13 cellular contexts compared by ENCODE assay signal in the genomic region with DNA sequence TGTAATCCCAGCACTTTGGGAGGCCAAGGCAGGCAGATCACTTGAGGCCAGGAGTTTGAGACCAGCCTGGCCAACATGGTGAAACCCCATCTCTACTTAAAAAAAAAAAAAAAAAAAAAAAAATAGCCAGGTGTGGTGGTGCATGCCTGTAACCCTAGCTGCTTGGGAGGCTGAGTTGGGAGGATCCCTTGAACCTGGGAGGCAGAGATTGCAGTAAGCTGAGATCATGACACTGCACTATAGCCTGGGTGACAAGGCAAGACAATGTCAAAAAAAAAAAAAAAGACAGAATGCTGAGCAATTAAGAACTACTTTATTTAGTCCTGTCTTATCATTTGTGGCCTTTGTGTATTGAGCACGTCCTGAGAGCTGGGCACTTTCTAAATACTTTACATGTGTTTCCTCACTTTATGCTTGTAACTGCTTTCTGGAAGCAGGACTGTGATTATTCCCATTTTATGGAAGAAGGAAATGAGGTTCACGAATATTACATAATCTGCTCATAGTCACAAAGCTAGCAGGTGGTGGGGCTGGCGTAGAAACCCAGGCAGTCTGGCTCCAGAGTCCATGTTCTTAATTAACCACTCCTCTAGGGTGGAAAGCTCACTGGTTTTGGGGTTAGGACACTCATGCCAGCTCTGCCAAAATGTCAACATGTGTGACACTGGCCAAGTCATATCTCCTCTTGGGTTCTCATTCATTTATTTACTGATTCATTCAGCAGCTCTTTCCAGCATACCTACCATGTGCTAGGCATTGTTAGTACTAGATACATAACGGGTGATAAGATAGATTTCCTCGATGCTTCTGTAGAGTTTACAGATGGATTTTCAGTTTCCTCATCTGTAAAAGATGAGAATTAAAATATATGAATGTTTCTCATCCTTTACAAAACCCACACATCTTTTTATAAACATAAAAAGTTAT. TPM values are rescaled to one million over a fixed set of nuclear protein-coding genes. Genes with fewer than 3 reads are reported as not detected.
DNase-seq lines count a peak whose midpoint lies in the region; ATAC-seq, FAIRE-seq and TF ChIP-seq lines count a peak whose summit lies in the region.
"Had no signal": no experiment of that assay in that cellular context is flagged by ENCODE, and none has a peak within 500 bp of the region (broad histone marks: within the 10 kb centered on the region; RNA-seq: fewer than 3 reads in every experiment).

No MANE protein-coding gene starts in this region.

- no peaks in the 10 kb centered on the region for H3K27me3 Mint-ChIP-seq in nephron progenitor cell (ENCODE audit: low read depth, poor library complexity)

- H2BK15ac ChIP-seq in IMR-90 (ENCODE audit: low read depth, low read length), result peak overlapping the region; percentile 71

- H3K9me3 Mint-ChIP-seq in nephron progenitor cell, result no peaks in the 10 kb centered on the region
- H3K9me3 Mint-ChIP-seq: activated B cell treated with CpG ODN at 0.5 μM for 24 hours had no signal

- peaks cover 39% of the 10 kb centered on the region for H3K4me1 Mint-ChIP-seq in nephron progenitor cell
- H3K4me1 Mint-ChIP-seq: activated B cell treated with CpG ODN at 0.5 μM for 24 hours had no signal

- H3K4me2 ChIP-seq in IMR-90 (ENCODE audit: low read depth, low read length) (peak overlapping the region; percentile 80), K562 (ENCODE audit: insufficient read depth, low read length) (no peak overlapping the region)

- in situ Hi-C loops in IMR-90 (cut with MboI; ENCODE audit: low sequenced_read_pairs) (no loop called here), K562 (cut with MboI) (no loop called here)

- peak overlapping the region; percentile 10; the same call in 1 of the 2 replicates for H4K5ac ChIP-seq in IMR-90 (ENCODE audit: low read depth, low read length)

- TF ChIP-seq RAD21 in IMR-90 (IDR thresholded peaks at IDR 0.05; ENCODE audit: low read length), result no peak
- TF ChIP-seq RAD21 in K562 (CRISPR knock-in tag; conservative IDR thresholded peaks at IDR 0.05 in 1 of 2, IDR thresholded peaks at IDR 0.05 in 1 of 2), result no peak

- no peak for TF ChIP-seq POLR2A in IMR-90 (IDR thresholded peaks at IDR 0.05; ENCODE audit: low read depth, low read length)
- TF ChIP-seq POLR2A in K562 (conservative IDR thresholded peaks at IDR 0.05), result no peak

- TF ChIP-seq CTCF in IMR-90 (conservative IDR thresholded peaks at IDR 0.05; ENCODE audit: low read depth, low read length), result no peak
- TF ChIP-seq CTCF in K562 (IDR thresholded peaks at IDR 0.05 in 2 of 3, conservative IDR thresholded peaks at IDR 0.05 in 1 of 3; ENCODE audit: insufficient read depth in 2 of 3, low read depth in 1 of 3, low read length in 3 of 3), result no peak
- no peak for TF ChIP-seq CTCF in thoracic aorta (IDR thresholded peaks at IDR 0.05)
- TF ChIP-seq CTCF in coronary artery (IDR thresholded peaks at IDR 0.05), result no peak
- TF ChIP-seq CTCF in nephron progenitor cell (IDR thresholded peaks at IDR 0.05), result no peak

- H3K9me1 ChIP-seq in IMR-90 (ENCODE audit: insufficient read depth, low read length) (peaks cover 35% of the 10 kb centered on the region), K562 (ENCODE audit: control insufficient read depth, insufficient read depth, low read length) (no peaks in the 10 kb centered on the region)

- H3K27ac ChIP-seq in IMR-90 (ENCODE audit: insufficient read depth, low read length) (peak overlapping the region; percentile 76), K562 (ENCODE audit: extremely low read depth, low read depth, low read length) (no peak overlapping the region), right cardiac atrium (ENCODE audit: low read length) (peak overlapping the region; percentile 89), thoracic aorta (peak overlapping the region; percentile 58 to 70), coronary artery (peak overlapping the region in 1 of 2 donors; percentile 80)
- H3K27ac ChIP-seq: pancreas had no signal

- WGBS in IMR-90 (ENCODE audit: extremely low coverage in 2 of 2, insufficient read length in 1 of 2), 2 experiments, result no CpG with 5 or more reads among the region's 5 CpGs
- WGBS in K562 (ENCODE audit: insufficient coverage, low coverage, missing lambda C conversion rate), result 15% methylated on average over 5 of the region's 5 CpGs
- 44% methylated on average over 5 of the region's 5 CpGs for WGBS in right cardiac atrium

- no peak overlapping the region for H3K27ac Mint-ChIP-seq in nephron progenitor cell
- H3K27ac Mint-ChIP-seq: activated B cell treated with CpG ODN at 0.5 μM for 24 hours had no signal

- peak overlapping the region; percentile 47 for H2AK9ac ChIP-seq in IMR-90 (replicated peaks; ENCODE audit: low read depth, low read length, poor library complexity)

- dilution Hi-C loops in IMR-90 (cut with HindIII; ENCODE audit: low sequenced_read_pairs, unreplicated experiment), result no loop called here

- H2BK120ac ChIP-seq in IMR-90 (ENCODE audit: low read depth, low read length), result peak overlapping the region; percentile 88

- peak overlapping the region; percentile 24 for H2AK5ac ChIP-seq in IMR-90 (ENCODE audit: low read depth, low read length)

- peak overlapping the region; percentile 73 for H3K56ac ChIP-seq in IMR-90 (ENCODE audit: extremely low read depth, insufficient read depth, low read length)

- CTCF ChIA-PET in IMR-90 (lab: Yijun Ruan, JAX) (no interaction called here), K562 (lab: Yijun Ruan, JAX; ENCODE audit: low intra/inter-chr PET ratio) (no interaction called here)

- H3K9me3 ChIP-seq in IMR-90 (ENCODE audit: control insufficient read depth, insufficient read depth, low read length), result no peaks in the 10 kb centered on the region
- no peaks in the 10 kb centered on the region for H3K9me3 ChIP-seq in K562 (replicated peaks; ENCODE audit: control insufficient read depth, insufficient read depth, low read depth, low read length)
- no peaks in the 10 kb centered on the region for H3K9me3 ChIP-seq in right cardiac atrium (ENCODE audit: control insufficient read depth, low read length)
- no peaks in the 10 kb centered on the region for H3K9me3 ChIP-seq in thoracic aorta
- H3K9me3 ChIP-seq: pancreas had no signal

- peak overlapping the region; percentile 40; the same call in 1 of the 2 replicates for H2BK20ac ChIP-seq in IMR-90 (ENCODE audit: low read depth, low read length)

- peak overlapping the region; percentile 81 for H3K14ac ChIP-seq in IMR-90 (replicated peaks; ENCODE audit: low read depth, low read length)

- H3K4me3 ChIP-seq in IMR-90 (ENCODE audit: insufficient read depth, low read depth, low read length) (no peak overlapping the region), K562 (no peak overlapping the region), right cardiac atrium (ENCODE audit: low read length) (no peak overlapping the region), thoracic aorta (no peak overlapping the region), coronary artery (no peak overlapping the region)
- H3K4me3 ChIP-seq: pancreas had no signal

- H4K91ac ChIP-seq in IMR-90 (ENCODE audit: insufficient read depth, low read depth, low read length), result peak overlapping the region; percentile 57

- BruUV-seq in IMR-90 (replicated peaks; lab: Mats Ljungman, UMichigan), result no TSS peak
- BruUV-seq in K562 (replicated peaks; lab: Mats Ljungman, UMichigan), result no TSS peak

- H4K20me1 ChIP-seq in IMR-90 (ENCODE audit: insufficient read depth, low read length) (peaks cover 78% of the 10 kb centered on the region), K562 (replicated peaks; ENCODE audit: control insufficient read depth, insufficient read depth, low read length) (no peaks in the 10 kb centered on the region)

- H3K4ac ChIP-seq in IMR-90 (ENCODE audit: low read depth, low read length), result peak overlapping the region; percentile 91

- H3K4me1 ChIP-seq in IMR-90 (ENCODE audit: control insufficient read depth, insufficient read depth, low read length), result peaks cover 26% of the 10 kb centered on the region
- H3K4me1 ChIP-seq in K562 (replicated peaks in 1 of 2; ENCODE audit: control insufficient read depth in 2 of 2, insufficient read depth in 2 of 2, low read length in 2 of 2), result no peaks in the 10 kb centered on the region
- peaks cover 21% of the 10 kb centered on the region for H3K4me1 ChIP-seq in right cardiac atrium (ENCODE audit: control insufficient read depth, insufficient read depth, low read length)
- H3K4me1 ChIP-seq in thoracic aorta (ENCODE audit: control insufficient read depth in 1 of 2, low read depth in 2 of 2), result peaks cover 13 to 54% of the 10 kb centered on the region in 2 donors
- H3K4me1 ChIP-seq: pancreas had no signal

- no peak for TF ChIP-seq EP300 in K562 (IDR thresholded peaks at IDR 0.05; ENCODE audit: low read length)

- FAIRE-seq in K562 (lab: Jason Lieb, UNC), result no peak
- FAIRE-seq: G401.6, pancreas had no signal

- H3K23ac ChIP-seq in IMR-90 (ENCODE audit: low read depth, low read length), result peak overlapping the region; percentile 3

- H3K36me3 Mint-ChIP-seq in nephron progenitor cell (ENCODE audit: low read depth), result no peaks in the 10 kb centered on the region

- no peaks in the 10 kb centered on the region for H3K79me2 ChIP-seq in K562 (ENCODE audit: control insufficient read depth, insufficient read depth, low read length)

- H4K8ac ChIP-seq in IMR-90 (ENCODE audit: low read depth in 2 of 2, low read length in 2 of 2), result peak overlapping the region; percentile 7 to 59; a peak in 3 of 4 replicates

- intact Hi-C loops in IMR-90 (cut with micrococcal nuclease) (loop anchor here (2.0 kb wide), 1 partner anchor 57 kb away; the partner anchor contains the start of gene DDR2), K562 (cut with micrococcal nuclease) (no loop called here), right cardiac atrium (cut with DNase I) (loop anchor here in 1 of 4 donors (10.0 kb wide), 1 partner anchor 55 kb away; the partner anchor contains the start of gene DDR2), head of caudate nucleus (cut with DNase I) (no loop called here)

- 0 out of 2 replicates have a peak overlapping the region, but pooled peaks have one; percentile 3 for H3K9ac ChIP-seq in IMR-90 (ENCODE audit: low read depth, low read length)
- no peak overlapping the region for H3K9ac ChIP-seq in K562 (ENCODE audit: insufficient read depth in 1 of 2, low read depth in 2 of 2, low read length in 2 of 2)

- DNase-seq in IMR-90, result peak; percentile 36
- no peak for DNase-seq in K562 (ENCODE audit: extremely low read depth in 1 of 4, low spot score in 3 of 4)
- DNase-seq in right cardiac atrium, result peak; percentile 42 to 73 (median 44)
- no peak for DNase-seq in thoracic aorta (ENCODE audit: low spot score)
- no peak for DNase-seq in head of caudate nucleus
- no peak for DNase-seq in coronary artery (ENCODE audit: low spot score)
- DNase-seq in nephron progenitor cell, result no peak
- DNase-seq: activated B cell treated with CpG ODN at 0.5 μM for 24 hours, activated gamma-delta T cell, NCI-H1105 treated with DMSO at 0.1 percent for 48 hours, pancreas had no signal

- H3K27me3 ChIP-seq in IMR-90 (ENCODE audit: control insufficient read depth, insufficient read depth, low read length) (no peaks in the 10 kb centered on the region), K562 (ENCODE audit: control insufficient read depth in 2 of 2, insufficient read depth in 2 of 2, low read length in 2 of 2) (no peaks in the 10 kb centered on the region; a peak in 2 of 5 replicates), right cardiac atrium (ENCODE audit: control insufficient read depth, insufficient read depth) (no peaks in the 10 kb centered on the region), thoracic aorta (replicated peaks; ENCODE audit: insufficient read depth) (no peaks in the 10 kb centered on the region)
- H3K27me3 ChIP-seq: pancreas had no signal

- H3K4me3 Mint-ChIP-seq in nephron progenitor cell, result no peak overlapping the region
- H3K4me3 Mint-ChIP-seq: activated B cell treated with CpG ODN at 0.5 μM for 24 hours had no signal

- H2AFZ ChIP-seq in IMR-90 (replicated peaks; ENCODE audit: low read length, poor library complexity), result no peak overlapping the region
- H2AFZ ChIP-seq in K562 (ENCODE audit: low read depth, low read length), result no peak overlapping the region

- peak overlapping the region; percentile 39; the same call in 1 of the 2 replicates for H3K18ac ChIP-seq in IMR-90 (ENCODE audit: low read depth, low read length)

- ATAC-seq in IMR-90 (ENCODE audit: low read depth) (peak; percentile 30), K562 (no peak), right cardiac atrium (peak; percentile 13 to 19), thoracic aorta (ENCODE audit: insufficient number of reproducible peaks, low FRiP score, low read depth) (no peak), GM21528 (IDR thresholded peaks at IDR 0.05; ENCODE audit: low FRiP score, unreplicated experiment) (no peak)

- POLR2A ChIA-PET in IMR-90 (lab: Charles Lee; ENCODE audit: unreplicated experiment) (interaction anchor here (0.6 to 1.0 kb wide), 2 partner anchors 55 to 58 kb away, joined by 3 read pairs; partner anchors contain the start of gene DDR2), K562 (lab: Yijun Ruan, JAX) (interaction anchor here (0.5 to 1.4 kb wide), 5 partner anchors 8 to 31 kb away, joined by 3 to 4 read pairs (median 3); no protein-coding TSS in a partner anchor)

- peaks cover 44 to 83% of the 10 kb centered on the region in 2 experiments for H3K79me1 ChIP-seq in IMR-90 (ENCODE audit: low read depth in 1 of 2, low read length in 2 of 2)

- H3K36me3 ChIP-seq in IMR-90 (ENCODE audit: control insufficient read depth, insufficient read depth, low read length) (peaks cover 6% of the 10 kb centered on the region), K562 (ENCODE audit: control insufficient read depth, insufficient read depth, low read length) (no peaks in the 10 kb centered on the region), thoracic aorta (no peaks in the 10 kb centered on the region)
- H3K36me3 ChIP-seq: pancreas had no signal

- H2BK5ac ChIP-seq in IMR-90 (ENCODE audit: low read depth, low read length, poor library complexity, severe bottlenecking), result peak overlapping the region; percentile 92

RNA-seq across cellular contexts. Expression of gene DDR2, which starts 57.7 kb away (rescaled TPM):
- 194 and 245 TPM in 2 replicates for total RNA-seq in IMR-90 (2012; rRNA removed)
- 64.3 and 66.1 TPM in 2 replicates for polyA plus RNA-seq in IMR-90 (2012; rRNA removed)
- polyA plus RNA-seq in IMR-90 (2012; cell fraction: cytosol; rRNA removed), result 30.4 and 36.7 TPM in 2 replicates
- 28.4 and 79.2 TPM in 2 replicates for polyA plus RNA-seq in IMR-90 (2012; cell fraction: nucleus; rRNA removed; ENCODE audit: low replicate concordance)
- 5.5 and 7.1 TPM in 2 replicates for total RNA-seq in K562 (2011; cell fraction: chromatin; rRNA removed; ENCODE audit: low replicate concordance)
- 1.5 and 3.0 TPM in 2 replicates for total RNA-seq in K562 (2011; cell fraction: nucleolus; rRNA removed)
- total RNA-seq in K562 (2011; cell fraction: nucleoplasm; rRNA removed), result 1.4 and 3.7 TPM in 2 replicates
- 0.69 and 2.0 TPM in 2 replicates for total RNA-seq in K562 (2014; rRNA removed)
- 1.3 and 2.2 TPM in 2 replicates for total RNA-seq in K562 (2014; rRNA removed; fragmentation: Illumina TruSeq; extraction: Trizol)
- 1.2 and 1.3 TPM in 2 replicates for total RNA-seq in K562 (2015; rRNA removed; fragmentation: Illumina TruSeq; extraction: Trizol)
- 1.6 and 1.7 TPM in 2 replicates for total RNA-seq in K562 (2021)
- polyA plus RNA-seq in K562 (2011; rRNA removed), result 0.75 and 1.4 TPM in 2 replicates
- 0.39 and 1.5 TPM in 2 replicates for polyA plus RNA-seq in K562 (2011; cell fraction: cytosol; rRNA removed)
- 6.2 and 7.1 TPM in 2 replicates for polyA plus RNA-seq in K562 (2011; cell fraction: nucleus; rRNA removed)
- 1.0 and 2.3 TPM in 2 replicates for polyA plus RNA-seq in K562 (2012)
- polyA plus RNA-seq in K562 (2014; fragmentation: Illumina TruSeq; extraction: Trizol), result 1.1 and 1.5 TPM in 2 replicates
- polyA plus RNA-seq in K562 (2014; fragmentation: Nextera tagmentation; extraction: Ambion mirVana), result under 1 TPM; 0.36 to 0.51 TPM
- polyA plus RNA-seq in K562 (2014; rRNA removed), result 0.57 and 0.89 TPM in 2 replicates
- polyA minus RNA-seq in K562 (2011; rRNA and poly(A)+ RNA removed), result 3.4 and 3.5 TPM in 2 replicates
- polyA minus RNA-seq in K562 (2011; cell fraction: cytosol; rRNA and poly(A)+ RNA removed), result 0.57 and 1.3 TPM in 2 replicates
- polyA minus RNA-seq in K562 (2011; cell fraction: nucleus; rRNA and poly(A)+ RNA removed), result 3.8 and 6.6 TPM in 2 replicates
- 10 to 100 TPM; 57.7 to 82.1 (median 67.4) TPM for total RNA-seq in right cardiac atrium
- polyA plus RNA-seq in right cardiac atrium, result 12.8 TPM
- total RNA-seq in thoracic aorta, result 100 to 1,000 TPM; 133 to 144 TPM

Comparison
In these comparisons a context has a peak if more than half of its experiments do, and no peak if none do; other contexts are left out.
1. ATAC-seq: peak in IMR-90 (single experiment) and right cardiac atrium (2 of 2); none in K562 (single experiment), thoracic aorta (single experiment) and GM21528 (single experiment).
2. DNase-seq: peak in IMR-90 (single experiment) and right cardiac atrium (3 of 3); none in K562 (0 of 4), thoracic aorta (single experiment), head of caudate nucleus (0 of 42), coronary artery (single experiment) and nephron progenitor cell (single experiment).
3. RNA of gene DDR2, which starts 57.7 kb away (total RNA-seq): 194 to 245 TPM in IMR-90, 133 to 144 TPM in thoracic aorta and 57.7 to 82.1 TPM in right cardiac atrium; 0.69 to 7.1 TPM in K562; every median in the first group is over 4 times any median in the second.